ENCODE assay signal across 21 cellular contexts in genomic region chr3:80000022-80000421, GRCh38.
"Had no signal": no experiment of that assay in that cellular context is flagged by ENCODE, and none has a peak within 500 bp of the region (broad histone marks: within the 10 kb centered on the region; RNA-seq: fewer than 3 reads in every experiment).

No MANE protein-coding gene starts in this region.

- H3K4me1 ChIP-seq: colonic mucosa, testis had no signal

- H3K27ac ChIP-seq: colonic mucosa, testis, WERI-Rb-1 had no signal

- H3K36me3 Mint-ChIP-seq: mesothelial cell of epicardium; naive thymus-derived CD8-positive, alpha-beta T cell; stimulated activated naive B cell treated with anti-CD40 and anti-IgM and Interleukin-4, amounts not matched to agents 10 μg/mL and 1 μg/mL and 100 μg/mL, for 72 hours; T-cell had no signal

- H3K27me3 Mint-ChIP-seq: naive thymus-derived CD8-positive, alpha-beta T cell; stimulated activated naive B cell treated with anti-CD40 and anti-IgM and Interleukin-4, amounts not matched to agents 10 μg/mL and 1 μg/mL and 100 μg/mL, for 72 hours; T-cell had no signal

- H3K9me3 ChIP-seq: colonic mucosa, testis had no signal

- DNase-seq: activated CD4-positive, alpha-beta T cell treated with anti-CD3 and anti-CD28 coated beads, Interleukin-2, amount 50 U/mL, for 1 hour; activated CD4-positive, CD25-positive, alpha-beta regulatory T cell treated with anti-CD3 and anti-CD28 coated beads, Interleukin-2, amount 50 U/mL, for 72 hours; activated CD8-positive, alpha-beta T cell treated with anti-CD3 and anti-CD28 coated beads, Interleukin-2, amount 10 ng/mL, durations not matched to agents 7 days and 5 days; activated gamma-delta T cell; activated naive CD4-positive, alpha-beta T cell treated with anti-CD3 and anti-CD28 coated beads, Interleukin-2, amount 50 U/mL, for 16 hours; anterior cingulate cortex; colonic mucosa; naive thymus-derived CD8-positive, alpha-beta T cell; retina; stimulated activated CD4-positive, alpha-beta T cell treated with anti-CD3 and anti-CD28 coated beads, Interleukin-2, amount 100 ng/mL, for 48 hours; stimulated activated CD8-positive, alpha-beta memory T cell treated with anti-CD3 and anti-CD28 coated beads, Interleukin-4, amount 100 ng/mL, for 48 hours; stimulated activated naive B cell treated with anti-CD40 and anti-IgM and Interleukin-4, amounts not matched to agents 10 μg/mL and 1 μg/mL and 100 μg/mL, for 72 hours; T-cell; testis; trophoblast cell; WERI-Rb-1 had no signal

- H3K4me3 ChIP-seq: colonic mucosa, lung, testis had no signal

- H3K27me3 ChIP-seq: colonic mucosa, testis had no signal

- ATAC-seq: activated CD8-positive, alpha-beta T cell treated with anti-CD3 and anti-CD28 coated beads, Interleukin-2, amount 10 ng/mL, durations not matched to agents 7 days and 5 days; left lobe of liver; naive thymus-derived CD8-positive, alpha-beta T cell; stimulated activated naive B cell treated with anti-CD40 and anti-IgM and Interleukin-4, amounts not matched to agents 10 μg/mL and 1 μg/mL and 100 μg/mL, for 72 hours; T-cell had no signal

- H3K4me3 Mint-ChIP-seq: activated CD8-positive, alpha-beta T cell treated with anti-CD3 and anti-CD28 coated beads, Interleukin-2, amount 10 ng/mL, durations not matched to agents 7 days and 5 days; activated T-helper 1 cell treated with anti-CD3 and anti-CD28 coated beads, Interleukin-12 subunit alpha, Interleukin-12 subunit beta, Interleukin-2, Interleukin-4 antibody, amounts not matched to agents 30 ng/mL and 10 ng/mL and 1 ng/mL, durations not matched to agents 14 hours and 24 hours and 36 hours; mesothelial cell of epicardium; naive thymus-derived CD8-positive, alpha-beta T cell; stimulated activated naive B cell treated with anti-CD40 and anti-IgM and Interleukin-4, amounts not matched to agents 10 μg/mL and 1 μg/mL and 100 μg/mL, for 72 hours; T-cell had no signal

- H3K36me3 ChIP-seq: colonic mucosa, WERI-Rb-1 had no signal

- FAIRE-seq: TTC549 had no signal

- H3K4me1 Mint-ChIP-seq: naive thymus-derived CD8-positive, alpha-beta T cell; stimulated activated naive B cell treated with anti-CD40 and anti-IgM and Interleukin-4, amounts not matched to agents 10 μg/mL and 1 μg/mL and 100 μg/mL, for 72 hours; T-cell had no signal

- H3K27ac Mint-ChIP-seq: activated CD8-positive, alpha-beta T cell treated with anti-CD3 and anti-CD28 coated beads, Interleukin-2, amount 10 ng/mL, durations not matched to agents 7 days and 5 days; activated T-helper 1 cell treated with anti-CD3 and anti-CD28 coated beads, Interleukin-12 subunit alpha, Interleukin-12 subunit beta, Interleukin-2, Interleukin-4 antibody, amounts not matched to agents 30 ng/mL and 10 ng/mL and 1 ng/mL, durations not matched to agents 14 hours and 24 hours and 36 hours; mesothelial cell of epicardium; naive thymus-derived CD8-positive, alpha-beta T cell; stimulated activated naive B cell treated with anti-CD40 and anti-IgM and Interleukin-4, amounts not matched to agents 10 μg/mL and 1 μg/mL and 100 μg/mL, for 72 hours; T-cell had no signal
